ENCODE assay signal across 19 cellular contexts in genomic region chr5:45826055-45826454, GRCh38.
DNase-seq lines count a peak whose midpoint lies in the region; ATAC-seq, FAIRE-seq and TF ChIP-seq lines count a peak whose summit lies in the region.
"Had no signal": no experiment of that assay in that cellular context is flagged by ENCODE, and none has a peak within 500 bp of the region (broad histone marks: within the 10 kb centered on the region; RNA-seq: fewer than 3 reads in every experiment).

No MANE protein-coding gene starts in this region.

- H3K4me1 ChIP-seq in A549: no peaks in the 10 kb centered on the region
- H3K4me1 ChIP-seq in KMS-11 (ENCODE audit: low read depth, poor library complexity, severe bottlenecking): peaks cover 31% of the 10 kb centered on the region
- H3K4me1 ChIP-seq: HAP-1 had no signal

- TF ChIP-seq CTCF in A549 (IDR thresholded peaks at IDR 0.05) (no peak), KMS-11 (conservative IDR thresholded peaks at IDR 0.05; ENCODE audit: low read depth, low read length) (no peak)

- no peaks in the 10 kb centered on the region for H3K36me3 ChIP-seq in KMS-11 (ENCODE audit: insufficient read depth)
- H3K36me3 ChIP-seq: HAP-1 had no signal

- WGBS in A549 (ENCODE audit: missing lambda C conversion rate): 65% methylated on average over 2 of the region's 2 CpGs

- CTCF ChIA-PET in A549 (lab: Yijun Ruan, JAX): no interaction called here

- no peak overlapping the region for H2AFZ ChIP-seq in KMS-11 (ENCODE audit: low read depth)

- no peak for DNase-seq in A549 (ENCODE audit: low read depth in 1 of 2, low spot score in 1 of 2)
- DNase-seq in RPMI8226: peak; percentile 20
- no peak for DNase-seq in NOMO-1 treated with dmso at 0.1 percent for 144 hours (lab: John Stamatoyannopoulos, UW; ENCODE audit: unreplicated experiment)
- DNase-seq in NCI-H1048 (lab: John Stamatoyannopoulos, UW): no peak
- no peak for DNase-seq in activated CD4-positive, CD25-positive, alpha-beta regulatory T cell treated with anti-CD3 and anti-CD28 coated beads, Interleukin-2, amount 50 U/mL, for 72 hours
- DNase-seq: 8988T; C1 segment of cervical spinal cord; Calu3; CD4-positive, alpha-beta memory T cell; COR-L47; DMS53; DMS79 treated with DMSO at 0.1 percent for 48 hours; GF-D8; GOT3; HFFc6 had no signal

- H4K20me1 ChIP-seq in KMS-11 (ENCODE audit: insufficient read depth): no peaks in the 10 kb centered on the region

- no peaks in the 10 kb centered on the region for H3K9me3 ChIP-seq in A549
- H3K9me3 ChIP-seq: HAP-1 had no signal

- TF ChIP-seq RAD21 in A549 (conservative IDR thresholded peaks at IDR 0.05 in 1 of 2, IDR thresholded peaks at IDR 0.05 in 1 of 2): no peak

- no peaks in the 10 kb centered on the region for H3K27me3 ChIP-seq in KMS-11 (ENCODE audit: insufficient read depth, low read depth)

- no peak for ATAC-seq in A549

- H3K27ac ChIP-seq in A549: no peak overlapping the region
- H3K27ac ChIP-seq in KMS-11: peak overlapping the region; percentile 17; the same call in 1 of the 2 replicates

- TF ChIP-seq EP300 in A549 (IDR thresholded peaks at IDR 0.05): no peak

- FAIRE-seq in A549 (lab: Jason Lieb, UNC): no peak
- FAIRE-seq: GM12892, H54 had no signal

- TF ChIP-seq POLR2A in A549 (IDR thresholded peaks at IDR 0.05; ENCODE audit: low read length): no peak

- H3K4me2 ChIP-seq in A549: no peak overlapping the region
- H3K4me2 ChIP-seq in KMS-11: peak overlapping the region; percentile 41

- no peak overlapping the region for H3K9ac ChIP-seq in KMS-11

- no peaks in the 10 kb centered on the region for H3K79me2 ChIP-seq in KMS-11 (ENCODE audit: insufficient read depth, low read depth)

- POLR2A ChIA-PET in A549 (lab: Yijun Ruan, JAX): no interaction called here

- H3K4me3 ChIP-seq in A549 (no peak overlapping the region), KMS-11 (IDR thresholded peaks at IDR 0.05; ENCODE audit: insufficient read depth, low read depth, low read length) (no peak overlapping the region)
- H3K4me3 ChIP-seq: HAP-1 had no signal

TF ChIP-seq in A549, 52 proteins besides CTCF, POLR2A, EP300 and RAD21:
- TF ChIP-seq RFX5 (IDR thresholded peaks at IDR 0.05) (no peak), MAFK (IDR thresholded peaks at IDR 0.05; ENCODE audit: partially characterized antibody) (peak; percentile 51), CBX8 (IDR thresholded peaks at IDR 0.05) (no peak), HES2 (IDR thresholded peaks at IDR 0.05) (no peak)
TF ChIP-seq in A549: peak in this region for 1.
